ENCODE assay signal across 2 cellular contexts in the genomic region with DNA sequence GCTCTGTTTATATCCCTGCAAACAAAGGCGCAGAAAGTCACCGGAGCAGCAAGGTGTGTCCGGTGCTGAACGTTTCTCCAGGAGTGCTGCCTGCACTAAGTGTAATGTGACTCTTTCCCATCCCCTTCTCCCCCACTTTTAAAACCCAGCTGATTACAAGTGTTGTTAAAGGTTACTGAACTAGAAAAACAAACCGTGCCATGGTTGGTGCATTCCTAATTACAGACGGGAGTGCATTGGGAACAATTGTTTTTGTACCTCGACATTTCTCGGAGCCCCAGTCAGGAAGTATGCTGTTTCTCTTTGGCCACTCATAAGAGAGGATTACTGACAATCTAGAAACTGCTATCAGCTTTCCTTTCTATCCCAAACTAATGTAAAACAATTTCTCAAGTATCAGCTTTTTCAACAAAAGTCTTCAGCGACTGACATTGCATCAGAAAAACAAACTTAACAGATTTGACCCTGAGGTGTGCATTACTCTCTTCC.
TF ChIP-seq lines count a peak whose summit lies in the region.

No MANE protein-coding gene starts in this region.

TF ChIP-seq in liver, 16 proteins besides CTCF, POLR2A, EP300 and RAD21 (continued from another document):
- TF ChIP-seq, protein P1, sequence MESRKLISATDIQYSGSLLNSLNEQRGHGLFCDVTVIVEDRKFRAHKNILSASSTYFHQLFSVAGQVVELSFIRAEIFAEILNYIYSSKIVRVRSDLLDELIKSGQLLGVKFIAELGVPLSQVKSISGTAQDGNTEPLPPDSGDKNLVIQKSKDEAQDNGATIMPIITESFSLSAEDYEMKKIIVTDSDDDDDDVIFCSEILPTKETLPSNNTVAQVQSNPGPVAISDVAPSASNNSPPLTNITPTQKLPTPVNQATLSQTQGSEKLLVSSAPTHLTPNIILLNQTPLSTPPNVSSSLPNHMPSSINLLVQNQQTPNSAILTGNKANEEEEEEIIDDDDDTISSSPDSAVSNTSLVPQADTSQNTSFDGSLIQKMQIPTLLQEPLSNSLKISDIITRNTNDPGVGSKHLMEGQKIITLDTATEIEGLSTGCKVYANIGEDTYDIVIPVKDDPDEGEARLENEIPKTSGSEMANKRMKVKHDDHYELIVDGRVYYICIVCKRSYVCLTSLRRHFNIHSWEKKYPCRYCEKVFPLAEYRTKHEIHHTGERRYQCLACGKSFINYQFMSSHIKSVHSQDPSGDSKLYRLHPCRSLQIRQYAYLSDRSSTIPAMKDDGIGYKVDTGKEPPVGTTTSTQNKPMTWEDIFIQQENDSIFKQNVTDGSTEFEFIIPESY (IDR thresholded peaks at IDR 0.05), result no peak
- TF ChIP-seq REST (IDR thresholded peaks at IDR 0.05) (no peak), SP1 (IDR thresholded peaks at IDR 0.05) (no peak), HNF4G (IDR thresholded peaks at IDR 0.05) (no peak)
TF ChIP-seq in liver: peak in this region for 0.

TF ChIP-seq in HepG2, 621 proteins besides CTCF, POLR2A, EP300 and RAD21 (continued from another document):
- TF ChIP-seq ARID4A (CRISPR knock-in tag; IDR thresholded peaks at IDR 0.05; ENCODE audit: borderline replicate concordance) (no peak), ZNF24 (IDR thresholded peaks at IDR 0.05) (no peak)
